8 cellular contexts compared by ENCODE assay signal in the genomic region with DNA sequence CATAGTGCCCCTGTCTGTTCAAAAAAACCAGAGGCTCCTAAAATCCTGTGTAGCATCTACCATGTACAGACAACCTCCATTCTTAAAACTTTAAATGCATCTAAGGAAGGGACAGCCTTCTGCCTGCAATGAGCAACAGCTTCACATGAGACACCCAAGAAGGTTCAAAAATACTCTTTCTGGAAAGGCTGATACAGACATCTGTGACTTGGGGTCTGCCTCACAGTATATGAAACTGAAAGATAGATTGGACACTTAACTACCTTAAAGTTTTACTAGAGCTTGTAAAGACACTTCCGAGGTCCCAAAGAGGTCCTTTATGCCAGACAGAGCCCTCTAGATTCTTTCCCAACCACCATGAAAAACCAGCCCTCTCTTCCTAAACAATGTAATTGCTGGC. TPM values are rescaled to one million over a fixed set of nuclear protein-coding genes. Genes with fewer than 3 reads are reported as not detected.
"Had no signal": no experiment of that assay in that cellular context is flagged by ENCODE, and none has a peak within 500 bp of the region (broad histone marks: within the 10 kb centered on the region; RNA-seq: fewer than 3 reads in every experiment).

No MANE protein-coding gene starts in this region.

- H3K4me1 Mint-ChIP-seq: IgD-negative memory B cell had no signal

- DNase-seq: H9, HCEC 1CT, KBM-7 had no signal

- H3K4me2 ChIP-seq: GM23338 had no signal

- H3K4me3 Mint-ChIP-seq: GM23338, H9, IgD-negative memory B cell had no signal

- ATAC-seq: GM23338, HepG2 had no signal

- H3K4me3 ChIP-seq: GM23338 had no signal

- H3K27ac ChIP-seq: HL-60 had no signal

- H3K9me3 Mint-ChIP-seq: GM23338, H9, IgD-negative memory B cell had no signal

- H2AFZ ChIP-seq: GM23338 had no signal

- H3K27me3 Mint-ChIP-seq: IgD-negative memory B cell had no signal

- H3K27ac Mint-ChIP-seq: GM23338, H9, IgD-negative memory B cell had no signal

RNA-seq across cellular contexts. Expression of a gene that starts 28.2 kb away (rescaled TPM):
- total RNA-seq: GM23338, H1 had no signal
- polyA plus RNA-seq: IgD-negative memory B cell had no signal
